In genomic region chr9:2655411-2655901, GRCh38 we compare ENCODE assay signal across 8 cellular contexts. TPM values are rescaled to one million over a fixed set of nuclear protein-coding genes. Genes with fewer than 3 reads are reported as not detected.
DNase-seq lines count a peak whose midpoint lies in the region; ATAC-seq, FAIRE-seq and TF ChIP-seq lines count a peak whose summit lies in the region.

No MANE protein-coding gene starts in this region.

- no peak for TF ChIP-seq CTCF in K562 (IDR thresholded peaks at IDR 0.05 in 2 of 3, conservative IDR thresholded peaks at IDR 0.05 in 1 of 3; ENCODE audit: insufficient read depth in 2 of 3, low read depth in 1 of 3, low read length in 3 of 3)

- BruUV-seq in K562 (replicated peaks; lab: Mats Ljungman, UMichigan): no TSS peak

- ATAC-seq in GM18909 (IDR thresholded peaks at IDR 0.05; ENCODE audit: poor library complexity, unreplicated experiment) (peak; percentile 62), K562 (no peak), GM19467 (IDR thresholded peaks at IDR 0.05; ENCODE audit: unreplicated experiment) (no peak)
- ATAC-seq in natural killer cell treated with Interleukin-12 subunit alpha and Interleukin-12 subunit beta and Interleukin-15 and Interleukin-18, amount 100 ng/mL, for 72 hours: peak; percentile 91 to 94

- TF ChIP-seq EP300 in K562 (IDR thresholded peaks at IDR 0.05; ENCODE audit: low read length): no peak

- H3K9me1 ChIP-seq in K562 (ENCODE audit: control insufficient read depth, insufficient read depth, low read length): no peaks in the 10 kb centered on the region

- H3K27me3 ChIP-seq in K562 (ENCODE audit: control insufficient read depth in 2 of 2, insufficient read depth in 2 of 2, low read length in 2 of 2): no peaks in the 10 kb centered on the region

- no peaks in the 10 kb centered on the region for H3K27me3 Mint-ChIP-seq in natural killer cell treated with Interleukin-12 subunit alpha and Interleukin-12 subunit beta and Interleukin-15 and Interleukin-18, amount 100 ng/mL, for 72 hours

- in situ Hi-C loops in K562 (cut with MboI): no loop called here

- H3K4me3 ChIP-seq in K562: no peak overlapping the region

- FAIRE-seq in K562 (lab: Jason Lieb, UNC): no peak

- H3K9ac ChIP-seq in K562 (ENCODE audit: insufficient read depth in 1 of 2, low read depth in 2 of 2, low read length in 2 of 2): no peak overlapping the region

- no peaks in the 10 kb centered on the region for H3K4me1 ChIP-seq in K562 (replicated peaks in 1 of 2; ENCODE audit: control insufficient read depth in 2 of 2, insufficient read depth in 2 of 2, low read length in 2 of 2)

- no peaks in the 10 kb centered on the region for H3K79me2 ChIP-seq in K562 (ENCODE audit: control insufficient read depth, insufficient read depth, low read length)

- H3K27ac Mint-ChIP-seq in natural killer cell treated with Interleukin-12 subunit alpha and Interleukin-12 subunit beta and Interleukin-15 and Interleukin-18, amount 100 ng/mL, for 72 hours: peak overlapping the region; percentile 93 to 95

- peaks cover 13% of the 10 kb centered on the region for H3K36me3 Mint-ChIP-seq in natural killer cell treated with Interleukin-12 subunit alpha and Interleukin-12 subunit beta and Interleukin-15 and Interleukin-18, amount 100 ng/mL, for 72 hours

- no peaks in the 10 kb centered on the region for H3K9me3 ChIP-seq in K562 (replicated peaks; ENCODE audit: control insufficient read depth, insufficient read depth, low read depth, low read length)

- no peaks in the 10 kb centered on the region for H4K20me1 ChIP-seq in K562 (replicated peaks; ENCODE audit: control insufficient read depth, insufficient read depth, low read length)

- CTCF ChIA-PET in K562 (lab: Yijun Ruan, JAX; ENCODE audit: low intra/inter-chr PET ratio): no interaction called here

- no peak overlapping the region for H3K27ac ChIP-seq in K562 (ENCODE audit: extremely low read depth, low read depth, low read length)

- H2AFZ ChIP-seq in K562 (ENCODE audit: low read depth, low read length): no peak overlapping the region

- peak overlapping the region; percentile 61 for H3K4me3 Mint-ChIP-seq in natural killer cell treated with Interleukin-12 subunit alpha and Interleukin-12 subunit beta and Interleukin-15 and Interleukin-18, amount 100 ng/mL, for 72 hours

- no peak for TF ChIP-seq RAD21 in K562 (CRISPR knock-in tag; conservative IDR thresholded peaks at IDR 0.05 in 1 of 2, IDR thresholded peaks at IDR 0.05 in 1 of 2)

- no peaks in the 10 kb centered on the region for H3K9me3 Mint-ChIP-seq in natural killer cell treated with Interleukin-12 subunit alpha and Interleukin-12 subunit beta and Interleukin-15 and Interleukin-18, amount 100 ng/mL, for 72 hours

- no peak for TF ChIP-seq POLR2A in K562 (conservative IDR thresholded peaks at IDR 0.05)

- intact Hi-C loops in K562 (cut with micrococcal nuclease): no loop called here

- H3K4me2 ChIP-seq in K562 (ENCODE audit: insufficient read depth, low read length): no peak overlapping the region

- H3K36me3 ChIP-seq in K562 (ENCODE audit: control insufficient read depth, insufficient read depth, low read length): no peaks in the 10 kb centered on the region

- POLR2A ChIA-PET in K562 (lab: Yijun Ruan, JAX): no interaction called here

- DNase-seq in 8988T: peak; percentile 9
- DNase-seq in NCI-H510A (lab: John Stamatoyannopoulos, UW): peak; percentile 1
- no peak for DNase-seq in K562 (ENCODE audit: extremely low read depth in 1 of 4, low spot score in 3 of 4)
- peak; percentile 73 for DNase-seq in natural killer cell treated with Interleukin-12 subunit alpha and Interleukin-12 subunit beta and Interleukin-15 and Interleukin-18, amount 100 ng/mL, for 72 hours (ENCODE audit: low spot score)
- DNase-seq in SHP77 (lab: John Stamatoyannopoulos, UW): no peak
- DNase-seq in D341Med (ENCODE audit: low spot score): no peak

- WGBS in K562 (ENCODE audit: insufficient coverage, low coverage, missing lambda C conversion rate): 27% methylated on average over 3 of the region's 3 CpGs

- H3K4me1 Mint-ChIP-seq in natural killer cell treated with Interleukin-12 subunit alpha and Interleukin-12 subunit beta and Interleukin-15 and Interleukin-18, amount 100 ng/mL, for 72 hours (ENCODE audit: low read depth in 2 of 2): peaks cover 33 to 35% of the 10 kb centered on the region in 2 donors

TF ChIP-seq in K562, 482 proteins besides CTCF, POLR2A, EP300 and RAD21 (continues in another document):
- TF ChIP-seq ATF3 (IDR thresholded peaks at IDR 0.05) (peak; percentile 15; the same call in 1 of the 2 replicates), ATF3 (CRISPR knock-in tag; conservative IDR thresholded peaks at IDR 0.05) (no peak), SOX6 (IDR thresholded peaks at IDR 0.05) (no peak)

RNA-seq across cellular contexts. Expression of gene VLDLR, which starts 33.9 kb away (rescaled TPM):
- total RNA-seq in K562 (2011; cell fraction: chromatin; rRNA removed; ENCODE audit: low replicate concordance): 0.39 and 0.88 TPM in 2 replicates
- total RNA-seq in K562 (2011; cell fraction: nucleolus; rRNA removed): 0.17 and 0.53 TPM in 2 replicates
- total RNA-seq in K562 (2011; cell fraction: nucleoplasm; rRNA removed): 0.66 and 1.1 TPM in 2 replicates
- total RNA-seq in K562 (2014; rRNA removed) (0.05 and 0.08 TPM in 2 replicates), K562 (2014; rRNA removed; fragmentation: Illumina TruSeq; extraction: Trizol) (0.18 and 0.32 TPM in 2 replicates), K562 (2015; rRNA removed; fragmentation: Illumina TruSeq; extraction: Trizol) (0.04 TPM in 2 replicates), K562 (2021) (0.34 and 0.58 TPM in 2 replicates)
- polyA plus RNA-seq in K562 (2011; rRNA removed) (0.04 and 0.20 TPM in 2 replicates), K562 (2014; fragmentation: Illumina TruSeq; extraction: Trizol) (0.24 and 0.40 TPM in 2 replicates), K562 (2014; fragmentation: Nextera tagmentation; extraction: Ambion mirVana) (under 1 TPM; 0.03 to 0.08 TPM), K562 (2014; rRNA removed) (0.24 and 0.45 TPM in 2 replicates)
- 0.03 and 0.13 TPM in 2 replicates for polyA plus RNA-seq in K562 (2011; cell fraction: cytosol; rRNA removed)
- polyA plus RNA-seq in K562 (2011; cell fraction: nucleus; rRNA removed): 0.14 and 0.80 TPM in 2 replicates
- 0.10 and 2.2 TPM in 2 replicates for polyA plus RNA-seq in K562 (2012)
- 0.04 and 0.33 TPM in 2 replicates for polyA minus RNA-seq in K562 (2011; rRNA and poly(A)+ RNA removed)
- polyA minus RNA-seq in K562 (2011; cell fraction: cytosol; rRNA and poly(A)+ RNA removed): not detected in 2 replicates
- polyA minus RNA-seq in K562 (2011; cell fraction: nucleus; rRNA and poly(A)+ RNA removed): under 0.01 and 0.44 TPM in 2 replicates
- 10 to 100 TPM in 1 of 2 donors, 1 to 10 TPM in 1; 5.9 to 20.3 TPM for total RNA-seq in natural killer cell treated with Interleukin-12 subunit alpha and Interleukin-12 subunit beta and Interleukin-15 and Interleukin-18, amount 100 ng/mL, for 72 hours

Comparison
In these comparisons a context has a peak if more than half of its experiments do, and no peak if none do; other contexts are left out.
1. DNase-seq: peak in 8988T (single experiment), NCI-H510A (single experiment) and natural killer cell treated with Interleukin-12 subunit alpha and Interleukin-12 subunit beta and Interleukin-15 and Interleukin-18, amount 100 ng/mL, for 72 hours (single experiment); none in K562 (0 of 4), SHP77 (0 of 2) and D341Med (single experiment).
2. ATAC-seq: peak in GM18909 (single experiment) and natural killer cell treated with Interleukin-12 subunit alpha and Interleukin-12 subunit beta and Interleukin-15 and Interleukin-18, amount 100 ng/mL, for 72 hours (2 of 2); none in K562 (single experiment) and GM19467 (single experiment).